Comparison of ENCODE assay signal across 21 cellular contexts in the genomic region with DNA sequence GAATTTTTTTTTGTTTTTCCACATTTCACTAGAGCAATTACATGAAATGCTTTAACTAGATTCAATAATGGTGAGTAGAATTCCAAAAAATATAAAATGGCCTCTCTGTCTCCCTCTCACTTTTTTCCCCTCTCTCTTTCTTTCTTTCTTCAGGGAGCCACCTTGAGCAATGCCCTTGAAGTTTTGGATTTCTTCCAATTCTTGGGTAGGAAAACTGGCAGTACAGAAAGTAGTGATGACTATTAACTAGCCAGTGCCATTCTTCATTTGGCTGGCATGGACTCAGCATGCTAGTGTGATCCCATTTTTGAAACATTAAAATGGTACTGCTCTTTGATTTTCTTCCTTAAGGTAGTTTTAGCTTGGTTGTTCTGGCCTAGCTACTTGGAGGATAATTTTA.
"Had no signal": no experiment of that assay in that cellular context is flagged by ENCODE, and none has a peak within 500 bp of the region (broad histone marks: within the 10 kb centered on the region; RNA-seq: fewer than 3 reads in every experiment).

No MANE protein-coding gene starts in this region.

- H3K36me3 Mint-ChIP-seq: activated CD4-positive, alpha-beta memory T cell treated with anti-CD3 and anti-CD28 coated beads for 36 hours; activated naive CD8-positive, alpha-beta T cell treated with anti-CD3 and anti-CD28 coated beads for 36 hours; memory B cell; neural progenitor cell had no signal

- FAIRE-seq: keratinocyte, TTC549 had no signal

- H2AFZ ChIP-seq: neural progenitor cell had no signal

- H3K4me3 Mint-ChIP-seq: activated B cell treated with CpG ODN at 0.5 μM for 24 hours; activated CD4-positive, alpha-beta memory T cell treated with anti-CD3 and anti-CD28 coated beads for 36 hours; activated naive CD8-positive, alpha-beta T cell treated with anti-CD3 and anti-CD28 coated beads for 36 hours; memory B cell; naive B cell; neural progenitor cell; stimulated activated naive CD8-positive, alpha-beta T cell treated with anti-CD3 and anti-CD28 coated beads, Interleukin-15, Interleukin-2, amounts not matched to agents 100 ng/mL and 50 ng/mL, for 24 hours had no signal

- H3K9me3 Mint-ChIP-seq: activated B cell treated with CpG ODN at 0.5 μM for 24 hours; activated CD4-positive, alpha-beta memory T cell treated with anti-CD3 and anti-CD28 coated beads for 36 hours; activated naive CD8-positive, alpha-beta T cell treated with anti-CD3 and anti-CD28 coated beads for 36 hours; memory B cell; naive B cell; neural progenitor cell; stimulated activated naive CD8-positive, alpha-beta T cell treated with anti-CD3 and anti-CD28 coated beads, Interleukin-15, Interleukin-2, amounts not matched to agents 100 ng/mL and 50 ng/mL, for 24 hours had no signal

- H3K4me3 ChIP-seq: gastrocnemius medialis, left lung, mucosa of descending colon, neural progenitor cell, prostate gland, transverse colon had no signal

- H3K4me2 ChIP-seq: neural progenitor cell had no signal

- H3K27ac ChIP-seq: left lung, neural progenitor cell, prostate gland had no signal

- H3K9ac ChIP-seq: neural progenitor cell had no signal

- H3K9me3 ChIP-seq: gastrocnemius medialis, left lung, mucosa of descending colon, prostate gland, transverse colon had no signal

- DNase-seq: activated B cell treated with CpG ODN at 0.5 μM for 24 hours; activated CD4-positive, alpha-beta memory T cell treated with anti-CD3 and anti-CD28 coated beads for 36 hours; activated CD4-positive, alpha-beta T cell treated with anti-CD3 and anti-CD28 coated beads for 4 hours; activated naive CD8-positive, alpha-beta T cell treated with anti-CD3 and anti-CD28 coated beads for 36 hours; activated T-cell treated with anti-CD3 and anti-CD28 coated beads for 4 hours; amniotic stem cell; effector CD4-positive, alpha-beta T cell; gastrocnemius medialis; head of caudate nucleus; left lung; mucosa of descending colon; naive B cell; right cardiac atrium; transverse colon had no signal

- H3K4me1 ChIP-seq: neural progenitor cell, prostate gland had no signal

- H3K36me3 ChIP-seq: gastrocnemius medialis, left lung, neural progenitor cell, prostate gland, transverse colon had no signal

- ATAC-seq: esophagus mucosa, gastrocnemius medialis, left lung, mucosa of descending colon, right cardiac atrium had no signal

- H3K27me3 ChIP-seq: gastrocnemius medialis, neural progenitor cell, transverse colon had no signal

- H3K27ac Mint-ChIP-seq: activated B cell treated with CpG ODN at 0.5 μM for 24 hours; activated CD4-positive, alpha-beta memory T cell treated with anti-CD3 and anti-CD28 coated beads for 36 hours; activated naive CD8-positive, alpha-beta T cell treated with anti-CD3 and anti-CD28 coated beads for 36 hours; memory B cell; neural progenitor cell; stimulated activated naive CD8-positive, alpha-beta T cell treated with anti-CD3 and anti-CD28 coated beads, Interleukin-15, Interleukin-2, amounts not matched to agents 100 ng/mL and 50 ng/mL, for 24 hours had no signal
